In genomic region chrX:110541266-110541665, GRCh38 we compare ENCODE assay signal across 17 cellular contexts.
DNase-seq lines count a peak whose midpoint lies in the region; FAIRE-seq and TF ChIP-seq lines count a peak whose summit lies in the region.
"Had no signal": no experiment of that assay in that cellular context is flagged by ENCODE, and none has a peak within 500 bp of the region (broad histone marks: within the 10 kb centered on the region; RNA-seq: fewer than 3 reads in every experiment).

No MANE protein-coding gene starts in this region.

- no peak overlapping the region for H3K27ac ChIP-seq in small intestine (ENCODE audit: low read depth in 1 of 2, low read length in 1 of 2)
- H3K27ac ChIP-seq: BLaER1 treated with 17β-estradiol and CSF1 and Interleukin-3, amounts not matched to agents 10 nM and 100 nM; HL-60 had no signal

- H3K27me3 ChIP-seq in small intestine (ENCODE audit: control insufficient read depth in 2 of 2, insufficient read depth in 2 of 2, low read length in 2 of 2): no peaks in the 10 kb centered on the region

- 27 to 60% (median 38%) methylated on average over 1 of the region's 1 CpG for WGBS in small intestine, 3 donors

- peak; percentile 23 for DNase-seq in EH (ENCODE audit: low read depth)
- DNase-seq in HFFc6: peak; percentile 43
- DNase-seq in fibroblast of peridontal ligament (ENCODE audit: extremely low read depth): peak; percentile 81
- no peak for DNase-seq in small intestine
- no peak for DNase-seq in DMS79 (lab: John Stamatoyannopoulos, UW)
- DNase-seq in activated naive CD4-positive, alpha-beta T cell treated with anti-CD3 and anti-CD28 coated beads, Interleukin-2, amount 10 ng/mL, durations not matched to agents 7 days and 5 days: no peak
- DNase-seq in NOMO-1 treated with dmso at 0.1 percent for 144 hours (lab: John Stamatoyannopoulos, UW; ENCODE audit: unreplicated experiment): no peak
- DNase-seq: 8988T; CD4-positive, CD25-positive, alpha-beta regulatory T cell; DMS 273 treated with DMSO at 0.1 percent for 48 hours; EL; GDM1; H7 had no signal

- no peak for TF ChIP-seq CTCF in HFFc6 (IDR thresholded peaks at IDR 0.05)

- H3K4me1 Mint-ChIP-seq in HFFc6 (ENCODE audit: low read depth): peaks cover 8% of the 10 kb centered on the region
- no peaks in the 10 kb centered on the region for H3K4me1 Mint-ChIP-seq in activated naive CD4-positive, alpha-beta T cell treated with anti-CD3 and anti-CD28 coated beads, Interleukin-2, amount 10 ng/mL, durations not matched to agents 7 days and 5 days
- H3K4me1 Mint-ChIP-seq: CD4-positive, CD25-positive, alpha-beta regulatory T cell; GM23338 had no signal

- no peak overlapping the region for H3K4me3 ChIP-seq in small intestine (ENCODE audit: low read depth in 1 of 2, low read length in 2 of 2)
- H3K4me3 ChIP-seq: BLaER1 treated with 17β-estradiol and CSF1 and Interleukin-3, amounts not matched to agents 10 nM and 100 nM; GM23338 had no signal

- H3K9me3 Mint-ChIP-seq in HFFc6: no peaks in the 10 kb centered on the region; the same call in 1 of the 2 replicates
- H3K9me3 Mint-ChIP-seq in activated naive CD4-positive, alpha-beta T cell treated with anti-CD3 and anti-CD28 coated beads, Interleukin-2, amount 10 ng/mL, durations not matched to agents 7 days and 5 days: no peaks in the 10 kb centered on the region

- peaks cover 2% of the 10 kb centered on the region; the same call in 1 of the 2 replicates for H3K27me3 Mint-ChIP-seq in HFFc6 (ENCODE audit: insufficient read depth)
- H3K27me3 Mint-ChIP-seq in activated naive CD4-positive, alpha-beta T cell treated with anti-CD3 and anti-CD28 coated beads, Interleukin-2, amount 10 ng/mL, durations not matched to agents 7 days and 5 days: no peaks in the 10 kb centered on the region
- H3K27me3 Mint-ChIP-seq: CD4-positive, CD25-positive, alpha-beta regulatory T cell had no signal

- H3K9me3 ChIP-seq in small intestine (ENCODE audit: control insufficient read depth, low read depth): no peaks in the 10 kb centered on the region

- no peaks in the 10 kb centered on the region for H3K4me1 ChIP-seq in small intestine (ENCODE audit: control insufficient read depth in 2 of 2, insufficient read depth in 1 of 2, low read depth in 1 of 2, low read length in 1 of 2)

- H3K27ac Mint-ChIP-seq in HFFc6: peak overlapping the region; percentile 74; the same call in 1 of the 2 replicates
- H3K27ac Mint-ChIP-seq in activated naive CD4-positive, alpha-beta T cell treated with anti-CD3 and anti-CD28 coated beads, Interleukin-2, amount 10 ng/mL, durations not matched to agents 7 days and 5 days: no peak overlapping the region
- H3K27ac Mint-ChIP-seq: CD4-positive, CD25-positive, alpha-beta regulatory T cell; GM23338 had no signal

- CTCF ChIA-PET in activated naive CD4-positive, alpha-beta T cell treated with anti-CD3 and anti-CD28 coated beads, Interleukin-2, amount 10 ng/mL, durations not matched to agents 7 days and 5 days (lab: Charles Lee): no interaction called here

- peak; percentile 66 for FAIRE-seq in colon (lab: Jason Lieb, UNC)
- no peak for FAIRE-seq in small intestine (lab: Jason Lieb, UNC)

- H3K36me3 ChIP-seq in small intestine (ENCODE audit: control insufficient read depth in 2 of 2, insufficient read depth in 2 of 2, low read length in 2 of 2): no peaks in the 10 kb centered on the region
- H3K36me3 ChIP-seq: BLaER1 treated with 17β-estradiol and CSF1 and Interleukin-3, amounts not matched to agents 10 nM and 100 nM had no signal

- H3K36me3 Mint-ChIP-seq in HFFc6 (ENCODE audit: low read depth): no peaks in the 10 kb centered on the region
- H3K36me3 Mint-ChIP-seq in activated naive CD4-positive, alpha-beta T cell treated with anti-CD3 and anti-CD28 coated beads, Interleukin-2, amount 10 ng/mL, durations not matched to agents 7 days and 5 days: no peaks in the 10 kb centered on the region
- H3K36me3 Mint-ChIP-seq: CD4-positive, CD25-positive, alpha-beta regulatory T cell had no signal

- no peak overlapping the region for H3K4me3 Mint-ChIP-seq in HFFc6
- no peak overlapping the region for H3K4me3 Mint-ChIP-seq in activated naive CD4-positive, alpha-beta T cell treated with anti-CD3 and anti-CD28 coated beads, Interleukin-2, amount 10 ng/mL, durations not matched to agents 7 days and 5 days
- H3K4me3 Mint-ChIP-seq: CD4-positive, CD25-positive, alpha-beta regulatory T cell; GM23338 had no signal

Comparison
In these comparisons a context has a peak if more than half of its experiments do, and no peak if none do; other contexts are left out.
1. DNase-seq: peak in EH (single experiment), HFFc6 (single experiment) and fibroblast of peridontal ligament (single experiment); none in small intestine (single experiment), DMS79 (single experiment), activated naive CD4-positive, alpha-beta T cell treated with anti-CD3 and anti-CD28 coated beads, Interleukin-2, amount 10 ng/mL, durations not matched to agents 7 days and 5 days (single experiment) and NOMO-1 treated with dmso at 0.1 percent for 144 hours (single experiment).